Comparison of ENCODE assay signal across 1 cellular context in the genomic region with DNA sequence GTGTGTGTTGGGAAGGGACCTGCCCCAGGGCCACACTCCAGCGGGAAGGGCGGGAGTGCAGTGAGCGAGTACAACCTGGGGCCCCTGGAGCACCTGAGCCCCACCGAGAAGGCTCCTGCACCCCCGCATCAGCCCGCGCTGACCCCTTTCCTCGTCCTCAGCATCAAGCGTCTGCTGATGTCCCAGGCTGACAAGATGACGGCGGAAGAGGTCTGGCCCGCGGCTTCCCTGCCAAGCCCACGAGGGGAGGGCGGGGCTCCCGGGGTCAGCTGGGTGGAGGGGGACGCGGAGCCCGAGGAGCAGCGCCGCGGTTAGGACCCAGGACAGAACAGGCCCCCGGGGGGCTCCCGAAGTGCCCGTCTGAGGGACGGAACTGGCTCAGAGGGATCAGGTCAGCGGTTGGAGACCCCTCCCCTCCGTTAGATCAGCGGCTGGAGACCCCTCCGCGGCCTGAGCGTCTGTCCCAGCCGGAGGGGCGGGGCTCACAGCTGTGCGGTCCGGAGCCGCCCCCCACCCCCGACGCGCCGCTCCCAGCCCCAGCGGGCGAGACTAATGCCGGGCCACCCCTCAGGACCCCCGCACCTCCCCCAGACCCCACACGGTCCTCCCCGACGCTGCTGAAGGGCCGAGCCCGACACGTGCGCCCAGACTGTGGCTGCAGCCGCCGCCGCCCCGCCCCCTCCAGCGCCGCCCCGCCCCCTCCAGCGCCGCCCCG.
TF ChIP-seq lines count a peak whose summit lies in the region.

No MANE protein-coding gene starts in this region.

TF ChIP-seq in GM12878, 131 proteins besides CTCF, POLR2A, EP300 and RAD21:
- TF ChIP-seq HDAC2 (IDR thresholded peaks at IDR 0.05) = no peak
- peak in 1 of 2 experiments; percentile 35; a peak in 1 of 4 replicates for TF ChIP-seq BHLHE40 (IDR thresholded peaks at IDR 0.05; ENCODE audit: borderline replicate concordance in 1 of 2, low read depth in 2 of 2, low read length in 1 of 2)
- TF ChIP-seq, protein P1, sequence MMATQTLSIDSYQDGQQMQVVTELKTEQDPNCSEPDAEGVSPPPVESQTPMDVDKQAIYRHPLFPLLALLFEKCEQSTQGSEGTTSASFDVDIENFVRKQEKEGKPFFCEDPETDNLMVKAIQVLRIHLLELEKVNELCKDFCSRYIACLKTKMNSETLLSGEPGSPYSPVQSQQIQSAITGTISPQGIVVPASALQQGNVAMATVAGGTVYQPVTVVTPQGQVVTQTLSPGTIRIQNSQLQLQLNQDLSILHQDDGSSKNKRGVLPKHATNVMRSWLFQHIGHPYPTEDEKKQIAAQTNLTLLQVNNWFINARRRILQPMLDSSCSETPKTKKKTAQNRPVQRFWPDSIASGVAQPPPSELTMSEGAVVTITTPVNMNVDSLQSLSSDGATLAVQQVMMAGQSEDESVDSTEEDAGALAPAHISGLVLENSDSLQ (IDR thresholded peaks at IDR 0.05) = peak; percentile 40; the same call in 1 of the 2 replicates
- TF ChIP-seq HCFC1 (IDR thresholded peaks at IDR 0.05; ENCODE audit: low read length) = no peak
